1 cellular context compared by ENCODE assay signal in the genomic region with DNA sequence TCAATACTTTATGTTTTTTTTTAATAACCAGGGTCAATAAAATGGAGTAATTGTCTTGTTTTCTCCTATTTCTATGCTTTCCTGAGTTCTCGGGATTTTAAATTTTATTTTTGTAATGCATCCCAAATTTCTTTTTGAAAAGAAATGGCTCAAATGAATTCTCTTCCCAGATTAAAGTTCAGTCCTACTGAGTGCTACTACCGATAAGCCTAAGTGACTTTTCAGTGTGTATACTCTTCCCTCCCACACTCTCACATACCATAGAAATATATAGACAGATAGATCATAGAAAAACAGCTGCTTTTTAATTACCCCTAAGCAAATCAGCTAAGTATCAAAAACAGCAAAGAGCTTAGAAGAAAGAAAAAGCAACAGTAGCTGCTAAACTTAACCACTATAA.
TF ChIP-seq lines count a peak whose summit lies in the region.

No MANE protein-coding gene starts in this region.

TF ChIP-seq in HCT116, 20 proteins besides CTCF, POLR2A, EP300 and RAD21:
- TF ChIP-seq EGR1 (IDR thresholded peaks at IDR 0.05; ENCODE audit: low read depth) = no peak
- no peak for TF ChIP-seq SRF (IDR thresholded peaks at IDR 0.05; ENCODE audit: low read depth)
- no peak for TF ChIP-seq SIN3A (IDR thresholded peaks at IDR 0.05; ENCODE audit: low read depth)
- no peak for TF ChIP-seq MAX (IDR thresholded peaks at IDR 0.05)
- no peak for TF ChIP-seq CBX3 (IDR thresholded peaks at IDR 0.05; ENCODE audit: low read depth)
- TF ChIP-seq, protein P1, sequence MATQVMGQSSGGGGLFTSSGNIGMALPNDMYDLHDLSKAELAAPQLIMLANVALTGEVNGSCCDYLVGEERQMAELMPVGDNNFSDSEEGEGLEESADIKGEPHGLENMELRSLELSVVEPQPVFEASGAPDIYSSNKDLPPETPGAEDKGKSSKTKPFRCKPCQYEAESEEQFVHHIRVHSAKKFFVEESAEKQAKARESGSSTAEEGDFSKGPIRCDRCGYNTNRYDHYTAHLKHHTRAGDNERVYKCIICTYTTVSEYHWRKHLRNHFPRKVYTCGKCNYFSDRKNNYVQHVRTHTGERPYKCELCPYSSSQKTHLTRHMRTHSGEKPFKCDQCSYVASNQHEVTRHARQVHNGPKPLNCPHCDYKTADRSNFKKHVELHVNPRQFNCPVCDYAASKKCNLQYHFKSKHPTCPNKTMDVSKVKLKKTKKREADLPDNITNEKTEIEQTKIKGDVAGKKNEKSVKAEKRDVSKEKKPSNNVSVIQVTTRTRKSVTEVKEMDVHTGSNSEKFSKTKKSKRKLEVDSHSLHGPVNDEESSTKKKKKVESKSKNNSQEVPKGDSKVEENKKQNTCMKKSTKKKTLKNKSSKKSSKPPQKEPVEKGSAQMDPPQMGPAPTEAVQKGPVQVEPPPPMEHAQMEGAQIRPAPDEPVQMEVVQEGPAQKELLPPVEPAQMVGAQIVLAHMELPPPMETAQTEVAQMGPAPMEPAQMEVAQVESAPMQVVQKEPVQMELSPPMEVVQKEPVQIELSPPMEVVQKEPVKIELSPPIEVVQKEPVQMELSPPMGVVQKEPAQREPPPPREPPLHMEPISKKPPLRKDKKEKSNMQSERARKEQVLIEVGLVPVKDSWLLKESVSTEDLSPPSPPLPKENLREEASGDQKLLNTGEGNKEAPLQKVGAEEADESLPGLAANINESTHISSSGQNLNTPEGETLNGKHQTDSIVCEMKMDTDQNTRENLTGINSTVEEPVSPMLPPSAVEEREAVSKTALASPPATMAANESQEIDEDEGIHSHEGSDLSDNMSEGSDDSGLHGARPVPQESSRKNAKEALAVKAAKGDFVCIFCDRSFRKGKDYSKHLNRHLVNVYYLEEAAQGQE (IDR thresholded peaks at IDR 0.05; ENCODE audit: low read depth) = no peak
- TF ChIP-seq EZH2 (IDR thresholded peaks at IDR 0.05) = no peak
- no peak for TF ChIP-seq YY1 (IDR thresholded peaks at IDR 0.05; ENCODE audit: extremely low read depth, insufficient replicate concordance, low read depth, low read length)
- TF ChIP-seq CEBPB (IDR thresholded peaks at IDR 0.05; ENCODE audit: low read depth) = no peak
- no peak for TF ChIP-seq EZH2phosphoT487 (IDR thresholded peaks at IDR 0.05; ENCODE audit: borderline replicate concordance)
- no peak for TF ChIP-seq TCF7L2 (IDR thresholded peaks at IDR 0.05; ENCODE audit: borderline replicate concordance, extremely low read depth, insufficient read depth, insufficient read length)
- TF ChIP-seq JUND (IDR thresholded peaks at IDR 0.05) = no peak
- TF ChIP-seq ELF1 (IDR thresholded peaks at IDR 0.05; ENCODE audit: borderline replicate concordance, low read depth) = no peak
- TF ChIP-seq POLR2AphosphoS5 (IDR thresholded peaks at IDR 0.05; ENCODE audit: low read depth, low read length) = no peak
TF ChIP-seq in HCT116: peak in this region for 0.
